8 cellular contexts compared by ENCODE assay signal in the genomic region with DNA sequence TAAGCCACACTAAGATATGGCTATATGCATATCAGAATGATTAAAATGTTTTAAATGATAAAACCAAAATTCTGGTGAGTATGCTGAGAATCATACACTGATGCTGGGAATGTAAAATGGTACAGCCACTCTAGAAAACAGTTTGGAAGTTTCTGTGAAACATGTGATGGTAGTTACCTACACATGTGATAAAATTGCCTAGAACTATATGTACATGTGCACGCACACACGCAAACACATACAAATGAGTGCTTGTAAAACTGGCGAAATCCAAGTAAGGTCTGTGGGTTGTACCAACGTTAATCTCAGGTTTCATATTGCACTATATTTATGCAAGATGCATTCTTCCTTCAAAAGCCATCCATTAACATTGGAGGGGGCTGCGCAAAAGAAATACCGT.
"Had no signal": no experiment of that assay in that cellular context is flagged by ENCODE, and none has a peak within 500 bp of the region (broad histone marks: within the 10 kb centered on the region; RNA-seq: fewer than 3 reads in every experiment).

No MANE protein-coding gene starts in this region.

- ATAC-seq: GM12878 had no signal

- FAIRE-seq: G401.6, GM12878, GM12891, GM12892, GM18507, GM19239 had no signal

- H3K4me3 ChIP-seq: GM12878 had no signal

- DNase-seq: GDM1, GF-D8 had no signal
